Comparison of ENCODE assay signal across 8 cellular contexts in the genomic region with DNA sequence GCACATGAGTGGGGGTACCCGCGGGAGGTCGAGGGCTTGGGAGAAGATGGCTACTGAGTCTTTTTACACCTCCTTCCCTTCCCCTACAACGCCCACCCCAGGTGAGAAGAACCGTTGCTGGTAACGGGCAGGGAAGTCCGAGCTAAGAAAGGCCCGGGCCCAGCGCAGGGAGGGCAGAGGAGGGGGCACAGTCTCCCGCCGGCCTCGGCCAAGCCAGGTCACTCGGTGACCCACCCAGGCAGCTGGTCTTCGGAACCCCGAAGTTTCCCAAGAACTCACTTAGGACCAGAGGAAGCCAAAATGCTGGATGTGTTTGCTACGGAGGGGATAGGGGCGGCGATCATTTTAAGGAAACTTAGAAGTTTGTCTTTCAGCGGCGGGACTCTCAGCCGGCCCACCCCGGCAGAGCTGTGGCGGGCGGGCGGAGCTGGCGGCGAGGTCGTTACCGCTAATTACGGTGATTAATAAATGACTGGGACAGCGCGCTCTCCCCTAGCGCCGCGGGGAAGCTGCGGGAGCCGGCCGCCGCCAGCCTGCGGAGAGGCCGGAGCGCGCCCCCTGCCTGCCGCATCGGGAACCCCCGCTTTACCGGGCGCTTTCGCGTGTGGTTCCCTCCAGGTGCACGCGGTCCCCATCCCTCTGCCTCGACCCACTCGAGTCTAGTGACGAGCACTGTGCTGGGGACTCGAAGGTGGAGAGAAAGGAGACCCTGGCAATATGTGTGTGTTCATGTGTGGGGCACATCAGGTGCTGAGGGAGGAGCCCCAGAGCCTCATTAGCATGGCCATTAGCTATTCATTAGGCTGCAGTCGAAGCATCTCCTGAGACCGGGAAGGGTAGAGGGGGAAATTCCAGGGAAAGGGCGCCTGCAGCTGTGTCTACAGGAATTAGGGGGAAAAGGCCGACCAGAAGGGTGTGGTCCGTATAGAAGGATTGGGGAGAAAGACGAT. TPM values are rescaled to one million over a fixed set of nuclear protein-coding genes. Genes with fewer than 3 reads are reported as not detected.
DNase-seq lines count a peak whose midpoint lies in the region; ATAC-seq and TF ChIP-seq lines count a peak whose summit lies in the region.

No MANE protein-coding gene starts in this region.

- H3K4me3 Mint-ChIP-seq in T-helper 17 cell (peak overlapping the region; percentile 41), brain (peak overlapping the region; percentile 74 to 82 (median 80)), immature natural killer cell (peak overlapping the region in 4 of 5 donors; percentile 36 to 55 (median 50))

- no peak overlapping the region for H3K27ac Mint-ChIP-seq in T-helper 17 cell
- peak overlapping the region in 1 of 5 experiments; percentile 64 for H3K27ac Mint-ChIP-seq in brain
- peak overlapping the region in 1 of 6 donors; percentile 60 for H3K27ac Mint-ChIP-seq in immature natural killer cell

- H3K4me3 ChIP-seq in HAP-1, result peak overlapping the region; percentile 8

- peaks cover 92% of the 10 kb centered on the region for H3K27me3 Mint-ChIP-seq in T-helper 17 cell
- H3K27me3 Mint-ChIP-seq in brain, result peaks cover 99% of the 10 kb centered on the region
- H3K27me3 Mint-ChIP-seq in immature natural killer cell (ENCODE audit: low read depth in 3 of 3), result peaks cover 28 to 52% (median 37%) of the 10 kb centered on the region in 3 donors

- H3K4me1 ChIP-seq in HAP-1, result peaks cover 3% of the 10 kb centered on the region; the same call in 1 of the 2 replicates

- peak; percentile 87 to 96 for TF ChIP-seq CTCF in brain (conservative IDR thresholded peaks at IDR 0.05)

- H3K9me3 Mint-ChIP-seq in brain (peaks cover 0 to 3% (median 0%) of the 10 kb centered on the region in 5 experiments), immature natural killer cell (no peaks in the 10 kb centered on the region)

- H3K27me3 ChIP-seq in HAP-1 (ENCODE audit: low read depth), result peaks cover 93% of the 10 kb centered on the region

- no peaks in the 10 kb centered on the region for H3K9me3 ChIP-seq in HAP-1
- no peaks in the 10 kb centered on the region for H3K9me3 ChIP-seq in T-helper 17 cell (ENCODE audit: control insufficient read depth, low read length, poor library complexity, severe bottlenecking)

- in situ Hi-C loops in HAP-1 (cut with MboI; ENCODE audit: low sequenced_read_pairs), result loop anchor here (10.0 to 25.0 kb wide), 2 partner anchors 221 to 454 kb away; partner anchors contain the start of gene OR8B4

- H3K36me3 Mint-ChIP-seq in T-helper 17 cell (ENCODE audit: low read depth), result peaks cover 10% of the 10 kb centered on the region
- H3K36me3 Mint-ChIP-seq in brain, result no peaks in the 10 kb centered on the region
- H3K36me3 Mint-ChIP-seq in immature natural killer cell, result no peaks in the 10 kb centered on the region

- ATAC-seq in T-helper 17 cell (peak; percentile 62), GM21423 (IDR thresholded peaks at IDR 0.05; ENCODE audit: unreplicated experiment) (no peak), HG02840 (IDR thresholded peaks at IDR 0.05; ENCODE audit: low FRiP score, unreplicated experiment) (no peak)

- H3K4me1 Mint-ChIP-seq in T-helper 17 cell (peaks cover 35% of the 10 kb centered on the region), brain (peaks cover 82% of the 10 kb centered on the region), immature natural killer cell (peaks cover 21 to 29% of the 10 kb centered on the region in 2 donors)

- peak; percentile 57 for DNase-seq in CD1c-positive myeloid dendritic cell (ENCODE audit: extremely low spot score)
- DNase-seq in HAP-1 (ENCODE audit: low spot score in 2 of 2), result peak in 1 of 2 experiments; percentile 73
- DNase-seq in T-helper 17 cell, result peak; percentile 26 to 48 (median 44)
- DNase-seq in immature natural killer cell, result peak; percentile 35 to 42 (median 40)
- peak; percentile 64 for DNase-seq in stimulated activated CD4-positive, alpha-beta T cell treated with anti-CD3 and anti-CD28 coated beads, Interleukin-4, amount 100 ng/mL, for 1 hour

- H3K36me3 ChIP-seq in HAP-1 (replicated peaks), result no peaks in the 10 kb centered on the region

RNA-seq across cellular contexts. Expression of gene ROBO3, which starts 0.9 kb away (rescaled TPM):
- total RNA-seq in T-helper 17 cell, result 10 to 100 TPM; 17.5 to 18.0 TPM
- polyA plus RNA-seq in brain (ENCODE audit: insufficient read depth, low read depth, low replicate concordance) (7.5 TPM), immature natural killer cell (1 to 10 TPM; 2.5 to 3.4 (median 2.8) TPM)

RNA-seq across cellular contexts. Expression of gene ROBO4, which starts 31.5 kb away (rescaled TPM):
- total RNA-seq in T-helper 17 cell, result not detected
- polyA plus RNA-seq in brain (ENCODE audit: insufficient read depth, low read depth, low replicate concordance) (7.4 TPM), immature natural killer cell (not detected)

RNA-seq across cellular contexts. Expression of gene HEPN1, which starts 52.9 kb away (rescaled TPM):
- total RNA-seq in T-helper 17 cell, result not detected
- not detected for polyA plus RNA-seq in brain (ENCODE audit: insufficient read depth, low read depth, low replicate concordance)
- polyA plus RNA-seq in immature natural killer cell, result not detected
